In genomic region chr18:79378416-79379250, GRCh38 we compare ENCODE assay signal across 8 cellular contexts. TPM values are rescaled to one million over a fixed set of nuclear protein-coding genes. Genes with fewer than 3 reads are reported as not detected.
DNase-seq lines count a peak whose midpoint lies in the region; ATAC-seq and TF ChIP-seq lines count a peak whose summit lies in the region.

No MANE protein-coding gene starts in this region.

- H3K9me3 Mint-ChIP-seq in natural killer cell treated with Interleukin-12 subunit alpha and Interleukin-12 subunit beta and Interleukin-15 and Interleukin-18, amount 100 ng/mL, for 72 hours = no peaks in the 10 kb centered on the region

- H3K27ac Mint-ChIP-seq in natural killer cell treated with Interleukin-12 subunit alpha and Interleukin-12 subunit beta and Interleukin-15 and Interleukin-18, amount 100 ng/mL, for 72 hours = peak overlapping the region; percentile 41 to 58

- H3K4me1 Mint-ChIP-seq in natural killer cell treated with Interleukin-12 subunit alpha and Interleukin-12 subunit beta and Interleukin-15 and Interleukin-18, amount 100 ng/mL, for 72 hours (ENCODE audit: low read depth in 2 of 2) = peaks cover 10% of the 10 kb centered on the region in 2 donors

- H3K27me3 Mint-ChIP-seq in natural killer cell treated with Interleukin-12 subunit alpha and Interleukin-12 subunit beta and Interleukin-15 and Interleukin-18, amount 100 ng/mL, for 72 hours = no peaks in the 10 kb centered on the region

- TF ChIP-seq CTCF in fibroblast of the aortic adventitia (IDR thresholded peaks at IDR 0.05; ENCODE audit: insufficient read depth, low read length) = peak; percentile 97

- DNase-seq in NCI-H82 treated with DMSO at 0.1 percent for 48 hours (lab: John Stamatoyannopoulos, UW; ENCODE audit: unreplicated experiment) = peak; percentile 10
- DNase-seq in activated T-helper 1 cell treated with Interleukin-2 at 50 U/mL for 16 hours (ENCODE audit: low read depth) = peak; percentile 67
- DNase-seq in fibroblast of the aortic adventitia (ENCODE audit: low read depth) = peak; percentile 68
- DNase-seq in natural killer cell treated with Interleukin-12 subunit alpha and Interleukin-12 subunit beta and Interleukin-15 and Interleukin-18, amount 100 ng/mL, for 72 hours (ENCODE audit: low spot score) = peak; percentile 84
- peak; percentile 88 for DNase-seq in stimulated activated naive CD8-positive, alpha-beta T cell treated with anti-CD3 and anti-CD28 coated beads, Interleukin-15, Interleukin-2, amounts not matched to agents 100 U/mL and 50 U/mL, for 24 hours
- no peak for DNase-seq in NCI-H1436 (lab: John Stamatoyannopoulos, UW)

- no peak overlapping the region for H3K4me3 ChIP-seq in fibroblast of the aortic adventitia (ENCODE audit: low read depth, low read length)

- ATAC-seq in GM18502 (IDR thresholded peaks at IDR 0.05; ENCODE audit: poor library complexity, unreplicated experiment) (peak; percentile 69), HG02852 (IDR thresholded peaks at IDR 0.05; ENCODE audit: unreplicated experiment) (peak; percentile 57)
- ATAC-seq in natural killer cell treated with Interleukin-12 subunit alpha and Interleukin-12 subunit beta and Interleukin-15 and Interleukin-18, amount 100 ng/mL, for 72 hours = peak; percentile 84 to 91
- ATAC-seq in stimulated activated naive CD8-positive, alpha-beta T cell treated with anti-CD3 and anti-CD28 coated beads, Interleukin-15, Interleukin-2, amounts not matched to agents 100 U/mL and 50 U/mL, for 24 hours = peak; percentile 80

- H3K36me3 Mint-ChIP-seq in natural killer cell treated with Interleukin-12 subunit alpha and Interleukin-12 subunit beta and Interleukin-15 and Interleukin-18, amount 100 ng/mL, for 72 hours = peaks cover 6% of the 10 kb centered on the region

- peak overlapping the region; percentile 42 for H3K4me3 Mint-ChIP-seq in natural killer cell treated with Interleukin-12 subunit alpha and Interleukin-12 subunit beta and Interleukin-15 and Interleukin-18, amount 100 ng/mL, for 72 hours

RNA-seq across cellular contexts. Expression of gene NFATC1, which starts 17.1 kb away (rescaled TPM):
- total RNA-seq in fibroblast of the aortic adventitia (ENCODE audit: low replicate concordance) = 2.0 and 3.0 TPM in 2 replicates
- total RNA-seq in natural killer cell treated with Interleukin-12 subunit alpha and Interleukin-12 subunit beta and Interleukin-15 and Interleukin-18, amount 100 ng/mL, for 72 hours = 10 to 100 TPM; 22.3 to 34.4 TPM
